ENCODE assay signal across 27 cellular contexts in genomic region chr14:76293923-76294322, GRCh38.
DNase-seq lines count a peak whose midpoint lies in the region; ATAC-seq and TF ChIP-seq lines count a peak whose summit lies in the region.
"Had no signal": no experiment of that assay in that cellular context is flagged by ENCODE, and none has a peak within 500 bp of the region (broad histone marks: within the 10 kb centered on the region; RNA-seq: fewer than 3 reads in every experiment).

No MANE protein-coding gene starts in this region.

- no peaks in the 10 kb centered on the region for H3K36me3 Mint-ChIP-seq in activated naive CD4-positive, alpha-beta T cell treated with anti-CD3 and anti-CD28 coated beads, Interleukin-2, amount 10 ng/mL, durations not matched to agents 7 days and 5 days
- H3K36me3 Mint-ChIP-seq: activated naive CD8-positive, alpha-beta T cell treated with anti-CD3 and anti-CD28 coated beads, Interleukin-2, amount 10 ng/mL, durations not matched to agents 7 days and 5 days; memory B cell had no signal

- TF ChIP-seq POLR2A in stomach (IDR thresholded peaks at IDR 0.05), result no peak

- WGBS in stomach, 5 donors, result 25 to 51% (median 39%) methylated on average over 3 of the region's 3 CpGs

- peak overlapping the region in 4 of 5 donors; percentile 23 to 42 (median 34) for H3K27ac ChIP-seq in stomach
- H3K27ac ChIP-seq: BLaER1, dorsolateral prefrontal cortex, KMS-11, neutrophil, transverse colon had no signal

- H3K9me3 Mint-ChIP-seq in activated naive CD4-positive, alpha-beta T cell treated with anti-CD3 and anti-CD28 coated beads, Interleukin-2, amount 10 ng/mL, durations not matched to agents 7 days and 5 days, result no peaks in the 10 kb centered on the region
- H3K9me3 Mint-ChIP-seq: activated CD4-positive, alpha-beta memory T cell treated with anti-CD3 and anti-CD28 coated beads, Interleukin-2, amount 10 ng/mL, durations not matched to agents 7 days and 5 days; activated naive CD8-positive, alpha-beta T cell treated with anti-CD3 and anti-CD28 coated beads, Interleukin-2, amount 10 ng/mL, durations not matched to agents 7 days and 5 days; central memory CD8-positive, alpha-beta T cell; memory B cell had no signal

- H3K27me3 ChIP-seq in stomach, result peaks cover 0 to 4% (median 0%) of the 10 kb centered on the region in 3 donors
- H3K27me3 ChIP-seq: BLaER1, transverse colon had no signal

- intact Hi-C loops in head of caudate nucleus (cut with DNase I), result no loop called here
- intact Hi-C loops in mucosa of descending colon (cut with DNase I, micrococcal nuclease), result no loop called here
- intact Hi-C loops in stomach (cut with DNase I; ENCODE audit: low total_unique reads), result no loop called here

- H3K36me3 ChIP-seq in mucosa of descending colon (ENCODE audit: low read depth), result no peaks in the 10 kb centered on the region
- H3K36me3 ChIP-seq in stomach, result no peaks in the 10 kb centered on the region
- H3K36me3 ChIP-seq: BLaER1, neutrophil, transverse colon had no signal

- ATAC-seq in mucosa of descending colon, result peak; percentile 28
- ATAC-seq in GM21515 (IDR thresholded peaks at IDR 0.05; ENCODE audit: unreplicated experiment), result no peak
- no peak for ATAC-seq in HG02970 (IDR thresholded peaks at IDR 0.05; ENCODE audit: low FRiP score, unreplicated experiment)
- ATAC-seq: activated CD4-positive, CD25-positive, alpha-beta regulatory T cell treated with anti-CD3 and anti-CD28 coated beads, Interleukin-2, amount 50 U/mL, for 24 hours had no signal

- H3K4me3 ChIP-seq in mucosa of descending colon, result no peak overlapping the region
- no peak overlapping the region for H3K4me3 ChIP-seq in stomach
- H3K4me3 ChIP-seq: BLaER1, dorsolateral prefrontal cortex, transverse colon had no signal

- H3K4me3 Mint-ChIP-seq in activated naive CD4-positive, alpha-beta T cell treated with anti-CD3 and anti-CD28 coated beads, Interleukin-2, amount 10 ng/mL, durations not matched to agents 7 days and 5 days, result no peak overlapping the region
- H3K4me3 Mint-ChIP-seq: activated CD4-positive, alpha-beta memory T cell treated with anti-CD3 and anti-CD28 coated beads, Interleukin-2, amount 10 ng/mL, durations not matched to agents 7 days and 5 days; activated naive CD8-positive, alpha-beta T cell treated with anti-CD3 and anti-CD28 coated beads, Interleukin-2, amount 10 ng/mL, durations not matched to agents 7 days and 5 days; central memory CD8-positive, alpha-beta T cell; memory B cell had no signal

- no peak overlapping the region for H3K27ac Mint-ChIP-seq in activated naive CD4-positive, alpha-beta T cell treated with anti-CD3 and anti-CD28 coated beads, Interleukin-2, amount 10 ng/mL, durations not matched to agents 7 days and 5 days
- H3K27ac Mint-ChIP-seq: activated CD4-positive, alpha-beta memory T cell treated with anti-CD3 and anti-CD28 coated beads, Interleukin-2, amount 10 ng/mL, durations not matched to agents 7 days and 5 days; activated naive CD8-positive, alpha-beta T cell treated with anti-CD3 and anti-CD28 coated beads, Interleukin-2, amount 10 ng/mL, durations not matched to agents 7 days and 5 days; memory B cell had no signal

- no peak for TF ChIP-seq EP300 in stomach (IDR thresholded peaks at IDR 0.05)

- H3K27me3 Mint-ChIP-seq in activated naive CD4-positive, alpha-beta T cell treated with anti-CD3 and anti-CD28 coated beads, Interleukin-2, amount 10 ng/mL, durations not matched to agents 7 days and 5 days, result peaks cover 23% of the 10 kb centered on the region

- DNase-seq in HuH-7.5 (ENCODE audit: low spot score), result peak; percentile 19
- DNase-seq in head of caudate nucleus, result peak in 35 of 42 donors; percentile 17 to 89 (median 50)
- DNase-seq in mucosa of descending colon, result no peak
- no peak for DNase-seq in stomach
- no peak for DNase-seq in activated naive CD4-positive, alpha-beta T cell treated with anti-CD3 and anti-CD28 coated beads, Interleukin-2, amount 10 ng/mL, durations not matched to agents 7 days and 5 days
- DNase-seq: activated CD4-positive, alpha-beta memory T cell treated with anti-CD3 and anti-CD28 coated beads, Interleukin-2, amount 10 ng/mL, durations not matched to agents 7 days and 5 days; activated effector memory CD4-positive, alpha-beta T cell treated with anti-CD3 and anti-CD28 coated beads, Interleukin-2, amount 50 U/mL, for 16 hours; activated naive CD8-positive, alpha-beta T cell treated with anti-CD3 and anti-CD28 coated beads, Interleukin-2, amount 10 ng/mL, durations not matched to agents 7 days and 5 days; DMS79 treated with DMSO at 0.1 percent for 48 hours; dorsolateral prefrontal cortex; H7; MM.1S; NCI-H1417 treated with DMSO at 0.1 percent for 48 hours; NCI-H2081 treated with DMSO at 0.1 percent for 48 hours; NCI-H345; NCI-H774; stimulated activated CD4-positive, alpha-beta T cell treated with anti-CD3 and anti-CD28 coated beads, Interleukin-2, amount 100 ng/mL, for 24 hours; T-helper 1 cell; transverse colon had no signal

- CTCF ChIA-PET in activated naive CD4-positive, alpha-beta T cell treated with anti-CD3 and anti-CD28 coated beads, Interleukin-2, amount 10 ng/mL, durations not matched to agents 7 days and 5 days (lab: Charles Lee), result no interaction called here

- H3K4me1 ChIP-seq in mucosa of descending colon (ENCODE audit: low read depth) (no peaks in the 10 kb centered on the region), stomach (peaks cover 0 to 12% (median 2%) of the 10 kb centered on the region in 4 donors)
- H3K4me1 ChIP-seq: BLaER1, transverse colon had no signal

- H3K4me1 Mint-ChIP-seq in activated naive CD4-positive, alpha-beta T cell treated with anti-CD3 and anti-CD28 coated beads, Interleukin-2, amount 10 ng/mL, durations not matched to agents 7 days and 5 days, result no peaks in the 10 kb centered on the region
- H3K4me1 Mint-ChIP-seq: activated CD4-positive, alpha-beta memory T cell treated with anti-CD3 and anti-CD28 coated beads, Interleukin-2, amount 10 ng/mL, durations not matched to agents 7 days and 5 days; activated naive CD8-positive, alpha-beta T cell treated with anti-CD3 and anti-CD28 coated beads, Interleukin-2, amount 10 ng/mL, durations not matched to agents 7 days and 5 days; central memory CD8-positive, alpha-beta T cell; memory B cell had no signal

- H3K9me3 ChIP-seq in mucosa of descending colon, result no peaks in the 10 kb centered on the region
- H3K9me3 ChIP-seq in stomach, result no peaks in the 10 kb centered on the region
- H3K9me3 ChIP-seq: BLaER1, neutrophil, transverse colon had no signal

- TF ChIP-seq CTCF in mucosa of descending colon (IDR thresholded peaks at IDR 0.05) (no peak), stomach (IDR thresholded peaks at IDR 0.05) (no peak)

Comparison
In these comparisons a context has a peak if more than half of its experiments do, and no peak if none do; other contexts are left out.
1. DNase-seq: peak in HuH-7.5 (single experiment) and head of caudate nucleus (35 of 42); none in mucosa of descending colon (0 of 3), stomach (single experiment) and activated naive CD4-positive, alpha-beta T cell treated with anti-CD3 and anti-CD28 coated beads, Interleukin-2, amount 10 ng/mL, durations not matched to agents 7 days and 5 days (single experiment).